1 cellular context compared by ENCODE assay signal in genomic region chr2:227871375-227871788, GRCh38.
TF ChIP-seq lines count a peak whose summit lies in the region.

Gene DAW1 (plus strand): TSS chr2:227871631. CDS start chr2:227871690, 59 bp downstream.

TF ChIP-seq in HepG2, 621 proteins besides CTCF, POLR2A, EP300 and RAD21:
- TF ChIP-seq ZNF407 (CRISPR knock-in tag; IDR thresholded peaks at IDR 0.05; ENCODE audit: not compliant biosample characterization) (no peak), GABPB1 (CRISPR knock-in tag; IDR thresholded peaks at IDR 0.05) (peak; percentile 29; the same call in 1 of the 2 replicates), HHEX (CRISPR knock-in tag; IDR thresholded peaks at IDR 0.05) (no peak), ZNF883 (CRISPR knock-in tag; IDR thresholded peaks at IDR 0.05; ENCODE audit: not compliant biosample characterization) (no peak), ARID5B (CRISPR knock-in tag; IDR thresholded peaks at IDR 0.05) (no peak), EED (CRISPR knock-in tag; IDR thresholded peaks at IDR 0.05) (0 out of 2 replicates have a peak, but pooled peaks have one; percentile 56), XRCC5 (optimal IDR thresholded peaks at IDR 0.05; ENCODE audit: low read length) (no peak), ZSCAN31 (CRISPR knock-in tag; IDR thresholded peaks at IDR 0.05; ENCODE audit: low read depth) (no peak), ZBTB26 (CRISPR knock-in tag; IDR thresholded peaks at IDR 0.05; ENCODE audit: borderline replicate concordance) (no peak), ZNF687 (CRISPR knock-in tag; IDR thresholded peaks at IDR 0.05) (peak; percentile 58), RFX3 (CRISPR knock-in tag; IDR thresholded peaks at IDR 0.05) (peak; percentile 69), HOXA9 (CRISPR knock-in tag; IDR thresholded peaks at IDR 0.05; ENCODE audit: borderline replicate concordance) (peak; percentile 36; the same call in 1 of the 2 replicates), CENPT (CRISPR knock-in tag; IDR thresholded peaks at IDR 0.05; ENCODE audit: low read depth) (no peak), ZNF891 (CRISPR knock-in tag; IDR thresholded peaks at IDR 0.05) (no peak), RFX1 (IDR thresholded peaks at IDR 0.05) (peak; percentile 61; the same call in 1 of the 2 replicates), MAF1 (CRISPR knock-in tag; IDR thresholded peaks at IDR 0.05; ENCODE audit: borderline replicate concordance) (no peak), HDAC2 (CRISPR knock-in tag; IDR thresholded peaks at IDR 0.05) (no peak), ZBTB39 (CRISPR knock-in tag; IDR thresholded peaks at IDR 0.05) (no peak), CEBPZ (IDR thresholded peaks at IDR 0.05; ENCODE audit: low read length) (no peak), MED8 (CRISPR knock-in tag; IDR thresholded peaks at IDR 0.05; ENCODE audit: insufficient replicate concordance) (no peak), RBM22 (optimal IDR thresholded peaks at IDR 0.05; ENCODE audit: low read length) (no peak)
